ENCODE assay signal across 24 cellular contexts in the genomic region with DNA sequence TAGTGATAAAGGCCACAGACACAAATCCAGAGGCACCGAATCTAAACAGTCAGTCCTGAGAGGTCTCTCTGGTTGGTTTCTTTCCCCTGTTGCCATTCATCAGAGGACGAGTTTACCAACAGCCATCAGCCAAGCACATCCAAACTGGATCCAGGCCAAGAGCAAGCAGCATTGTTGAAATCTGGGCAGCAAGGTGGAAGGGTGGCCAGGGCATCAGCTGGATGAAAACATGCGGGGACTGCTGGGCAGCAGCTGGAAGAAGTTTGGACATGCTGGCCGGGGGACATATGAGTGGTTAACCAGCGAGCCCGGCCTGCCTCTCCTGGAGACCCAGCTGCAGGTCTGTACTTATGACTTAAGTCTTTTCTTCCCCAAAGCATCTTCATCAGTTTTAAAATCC. TPM values are rescaled to one million over a fixed set of nuclear protein-coding genes. Genes with fewer than 3 reads are reported as not detected.
A peak's percentile ranks its signal among the peaks of the same experiment; 100 is the strongest.
DNase-seq lines count a peak whose midpoint lies in the region; ATAC-seq lines count a peak whose summit lies in the region.
"Had no signal": no experiment of that assay in that cellular context is flagged by ENCODE, and none has a peak within 500 bp of the region (broad histone marks: within the 10 kb centered on the region; RNA-seq: fewer than 3 reads in every experiment).

Gene SMIM28 (plus strand): TSS at position 62 of the 400 bp plus-strand sequence. CDS start 168 bp downstream, at position 230.

- peak; percentile 34 for ATAC-seq in sciatic nerve
- ATAC-seq: activated CD4-positive, CD25-positive, alpha-beta regulatory T cell treated with anti-CD3 and anti-CD28 coated beads, Interleukin-2, amount 50 U/mL, for 24 hours; activated T-cell treated with anti-CD3 and anti-CD28 coated beads, Interleukin-2, amount 50 U/mL, for 72 hours; lower lobe of right lung; right cardiac atrium had no signal

- DNase-seq in NCI-H510A treated with DMSO at 0.1 percent for 48 hours (lab: John Stamatoyannopoulos, UW), result peak; percentile 35
- no peak for DNase-seq in NCI-H510A (lab: John Stamatoyannopoulos, UW)
- peak; percentile 10 for DNase-seq in NCI-H2029 (lab: John Stamatoyannopoulos, UW)
- peak; percentile 55 for DNase-seq in SHP77 treated with DMSO at 0.1 percent for 48 hours (lab: John Stamatoyannopoulos, UW)
- no peak for DNase-seq in sciatic nerve (ENCODE audit: low spot score)
- DNase-seq in GM19240 (ENCODE audit: insufficient read length, low spot score), result no peak
- no peak for DNase-seq in stimulated activated CD4-positive, alpha-beta T cell treated with anti-CD3 and anti-CD28 coated beads, Interleukin-4, amount 100 ng/mL, for 24 hours
- DNase-seq in activated T-cell treated with anti-CD3 and anti-CD28 coated beads for 4 hours, result no peak
- DNase-seq: activated CD8-positive, alpha-beta memory T cell treated with anti-CD3 and anti-CD28 coated beads for 24 hours; activated T-cell treated with anti-CD3 and anti-CD28 coated beads, Interleukin-2, amount 50 U/mL, for 72 hours; aorta; foreskin fibroblast; GDM1; GM23248; lower lobe of right lung; NCI-H226; right cardiac atrium; T-helper 9 cell; uterus had no signal

- intact Hi-C loops in sciatic nerve (cut with DNase I), result no loop called here

RNA-seq across cellular contexts. Expression of gene SMIM28, which starts in this region (rescaled TPM):
- total RNA-seq in sciatic nerve, result not detected
- total RNA-seq: activated T-cell treated with anti-CD3 and anti-CD28 coated beads, Interleukin-2, amount 50 U/mL, for 72 hours; aorta; epithelial cell of proximal tubule; GM23248; lower lobe of right lung; myocyte; osteoblast; right cardiac atrium; suprapubic skin; uterus had no signal

Comparison
In these comparisons a context has a peak if more than half of its experiments do, and no peak if none do; other contexts are left out.
1. DNase-seq: peak in NCI-H510A treated with DMSO at 0.1 percent for 48 hours (single experiment), NCI-H2029 (single experiment) and SHP77 treated with DMSO at 0.1 percent for 48 hours (single experiment); none in NCI-H510A (single experiment), sciatic nerve (single experiment), GM19240 (single experiment), stimulated activated CD4-positive, alpha-beta T cell treated with anti-CD3 and anti-CD28 coated beads, Interleukin-4, amount 100 ng/mL, for 24 hours (single experiment) and activated T-cell treated with anti-CD3 and anti-CD28 coated beads for 4 hours (single experiment).
2. Peak in ATAC-seq in sciatic nerve; RNA of the gene not detected or under 1 TPM.